1 cellular context compared by ENCODE assay signal in genomic region chr1:182235952-182236650, GRCh38.
A peak's percentile ranks its signal among the peaks of the same experiment; 100 is the strongest.
TF ChIP-seq lines count a peak whose summit lies in the region.

No MANE protein-coding gene starts in this region.

TF ChIP-seq in K562, 482 proteins besides CTCF, POLR2A, EP300 and RAD21 (continued from another document and continues in another):
- TF ChIP-seq ZBTB40 (IDR thresholded peaks at IDR 0.05) (no peak; the same call in 1 of the 2 replicates), ZBTB40 (CRISPR knock-in tag; IDR thresholded peaks at IDR 0.05) (no peak), NFRKB (IDR thresholded peaks at IDR 0.05; ENCODE audit: low read depth) (no peak; the same call in 1 of the 2 replicates), ZNF217 (CRISPR knock-in tag; IDR thresholded peaks at IDR 0.05) (no peak), CHAMP1 (IDR thresholded peaks at IDR 0.05) (0 out of 2 replicates have a peak, but pooled peaks have one; percentile 16), BRCA1 (IDR thresholded peaks at IDR 0.05) (no peak), BRCA1 (CRISPR knock-in tag; IDR thresholded peaks at IDR 0.05) (no peak), MLX (CRISPR knock-in tag; conservative IDR thresholded peaks at IDR 0.05) (no peak), TCF15 (CRISPR knock-in tag; IDR thresholded peaks at IDR 0.05) (no peak), SMAD3 (CRISPR knock-in tag; conservative IDR thresholded peaks at IDR 0.05) (no peak), SNIP1 (IDR thresholded peaks at IDR 0.05; ENCODE audit: low read depth) (no peak), ELF1 (tag; IDR thresholded peaks at IDR 0.05) (no peak), MAFG (tag; conservative IDR thresholded peaks at IDR 0.05) (no peak), ZNF511 (CRISPR knock-in tag; IDR thresholded peaks at IDR 0.05) (no peak), RBM17 (IDR thresholded peaks at IDR 0.05; ENCODE audit: borderline replicate concordance, low read depth, low read length) (no peak), GABPB1 (CRISPR knock-in tag; IDR thresholded peaks at IDR 0.05) (no peak), CHD7 (IDR thresholded peaks at IDR 0.05; ENCODE audit: low read depth, low read length) (no peak), SMARCA4 (IDR thresholded peaks at IDR 0.05) (peak; percentile 97), NELFE (IDR thresholded peaks at IDR 0.05; ENCODE audit: insufficient read depth, insufficient read length) (no peak), MXD1 (CRISPR knock-in tag; IDR thresholded peaks at IDR 0.05; ENCODE audit: borderline replicate concordance, poor library complexity, severe bottlenecking) (no peak), GATA2 (CRISPR knock-in tag; IDR thresholded peaks at IDR 0.05) (peak; percentile 88), CTBP1 (IDR thresholded peaks at IDR 0.05; ENCODE audit: borderline replicate concordance) (peak; percentile 98), ZNF644 (tag; IDR thresholded peaks at IDR 0.05; ENCODE audit: low read depth) (peak; percentile 65; the same call in 1 of the 2 replicates), ZNF12 (CRISPR knock-in tag; IDR thresholded peaks at IDR 0.05) (peak; percentile 85), NFIC (IDR thresholded peaks at IDR 0.05) (peak; percentile 86), NRF1 (conservative IDR thresholded peaks at IDR 0.05 in 1 of 2, IDR thresholded peaks at IDR 0.05 in 1 of 2) (0 out of 4 replicates have a peak, but pooled peaks of 1 of the 2 experiments have one; percentile 14), ZNF780A (CRISPR knock-in tag; IDR thresholded peaks at IDR 0.05) (no peak), TEAD1 (CRISPR knock-in tag; IDR thresholded peaks at IDR 0.05) (peak in 1 of 2 experiments; percentile 64; a peak in 1 of 4 replicates), BRF1 (IDR thresholded peaks at IDR 0.05; ENCODE audit: borderline replicate concordance, extremely low read depth, insufficient read length) (no peak), CGGBP1 (CRISPR knock-in tag; IDR thresholded peaks at IDR 0.05) (no peak)
- TF ChIP-seq, protein P1, sequence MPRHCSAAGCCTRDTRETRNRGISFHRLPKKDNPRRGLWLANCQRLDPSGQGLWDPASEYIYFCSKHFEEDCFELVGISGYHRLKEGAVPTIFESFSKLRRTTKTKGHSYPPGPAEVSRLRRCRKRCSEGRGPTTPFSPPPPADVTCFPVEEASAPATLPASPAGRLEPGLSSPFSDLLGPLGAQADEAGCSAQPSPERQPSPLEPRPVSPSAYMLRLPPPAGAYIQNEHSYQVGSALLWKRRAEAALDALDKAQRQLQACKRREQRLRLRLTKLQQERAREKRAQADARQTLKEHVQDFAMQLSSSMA (CRISPR knock-in tag; IDR thresholded peaks at IDR 0.05), result no peak
